Comparison of ENCODE assay signal across 1 cellular context in genomic region chrX:124228849-124229248, GRCh38.
TF ChIP-seq lines count a peak whose summit lies in the region.

No MANE protein-coding gene starts in this region.

TF ChIP-seq in GM23338, 12 proteins besides CTCF, POLR2A, EP300 and RAD21 (continued from another document):
- TF ChIP-seq, protein P1, sequence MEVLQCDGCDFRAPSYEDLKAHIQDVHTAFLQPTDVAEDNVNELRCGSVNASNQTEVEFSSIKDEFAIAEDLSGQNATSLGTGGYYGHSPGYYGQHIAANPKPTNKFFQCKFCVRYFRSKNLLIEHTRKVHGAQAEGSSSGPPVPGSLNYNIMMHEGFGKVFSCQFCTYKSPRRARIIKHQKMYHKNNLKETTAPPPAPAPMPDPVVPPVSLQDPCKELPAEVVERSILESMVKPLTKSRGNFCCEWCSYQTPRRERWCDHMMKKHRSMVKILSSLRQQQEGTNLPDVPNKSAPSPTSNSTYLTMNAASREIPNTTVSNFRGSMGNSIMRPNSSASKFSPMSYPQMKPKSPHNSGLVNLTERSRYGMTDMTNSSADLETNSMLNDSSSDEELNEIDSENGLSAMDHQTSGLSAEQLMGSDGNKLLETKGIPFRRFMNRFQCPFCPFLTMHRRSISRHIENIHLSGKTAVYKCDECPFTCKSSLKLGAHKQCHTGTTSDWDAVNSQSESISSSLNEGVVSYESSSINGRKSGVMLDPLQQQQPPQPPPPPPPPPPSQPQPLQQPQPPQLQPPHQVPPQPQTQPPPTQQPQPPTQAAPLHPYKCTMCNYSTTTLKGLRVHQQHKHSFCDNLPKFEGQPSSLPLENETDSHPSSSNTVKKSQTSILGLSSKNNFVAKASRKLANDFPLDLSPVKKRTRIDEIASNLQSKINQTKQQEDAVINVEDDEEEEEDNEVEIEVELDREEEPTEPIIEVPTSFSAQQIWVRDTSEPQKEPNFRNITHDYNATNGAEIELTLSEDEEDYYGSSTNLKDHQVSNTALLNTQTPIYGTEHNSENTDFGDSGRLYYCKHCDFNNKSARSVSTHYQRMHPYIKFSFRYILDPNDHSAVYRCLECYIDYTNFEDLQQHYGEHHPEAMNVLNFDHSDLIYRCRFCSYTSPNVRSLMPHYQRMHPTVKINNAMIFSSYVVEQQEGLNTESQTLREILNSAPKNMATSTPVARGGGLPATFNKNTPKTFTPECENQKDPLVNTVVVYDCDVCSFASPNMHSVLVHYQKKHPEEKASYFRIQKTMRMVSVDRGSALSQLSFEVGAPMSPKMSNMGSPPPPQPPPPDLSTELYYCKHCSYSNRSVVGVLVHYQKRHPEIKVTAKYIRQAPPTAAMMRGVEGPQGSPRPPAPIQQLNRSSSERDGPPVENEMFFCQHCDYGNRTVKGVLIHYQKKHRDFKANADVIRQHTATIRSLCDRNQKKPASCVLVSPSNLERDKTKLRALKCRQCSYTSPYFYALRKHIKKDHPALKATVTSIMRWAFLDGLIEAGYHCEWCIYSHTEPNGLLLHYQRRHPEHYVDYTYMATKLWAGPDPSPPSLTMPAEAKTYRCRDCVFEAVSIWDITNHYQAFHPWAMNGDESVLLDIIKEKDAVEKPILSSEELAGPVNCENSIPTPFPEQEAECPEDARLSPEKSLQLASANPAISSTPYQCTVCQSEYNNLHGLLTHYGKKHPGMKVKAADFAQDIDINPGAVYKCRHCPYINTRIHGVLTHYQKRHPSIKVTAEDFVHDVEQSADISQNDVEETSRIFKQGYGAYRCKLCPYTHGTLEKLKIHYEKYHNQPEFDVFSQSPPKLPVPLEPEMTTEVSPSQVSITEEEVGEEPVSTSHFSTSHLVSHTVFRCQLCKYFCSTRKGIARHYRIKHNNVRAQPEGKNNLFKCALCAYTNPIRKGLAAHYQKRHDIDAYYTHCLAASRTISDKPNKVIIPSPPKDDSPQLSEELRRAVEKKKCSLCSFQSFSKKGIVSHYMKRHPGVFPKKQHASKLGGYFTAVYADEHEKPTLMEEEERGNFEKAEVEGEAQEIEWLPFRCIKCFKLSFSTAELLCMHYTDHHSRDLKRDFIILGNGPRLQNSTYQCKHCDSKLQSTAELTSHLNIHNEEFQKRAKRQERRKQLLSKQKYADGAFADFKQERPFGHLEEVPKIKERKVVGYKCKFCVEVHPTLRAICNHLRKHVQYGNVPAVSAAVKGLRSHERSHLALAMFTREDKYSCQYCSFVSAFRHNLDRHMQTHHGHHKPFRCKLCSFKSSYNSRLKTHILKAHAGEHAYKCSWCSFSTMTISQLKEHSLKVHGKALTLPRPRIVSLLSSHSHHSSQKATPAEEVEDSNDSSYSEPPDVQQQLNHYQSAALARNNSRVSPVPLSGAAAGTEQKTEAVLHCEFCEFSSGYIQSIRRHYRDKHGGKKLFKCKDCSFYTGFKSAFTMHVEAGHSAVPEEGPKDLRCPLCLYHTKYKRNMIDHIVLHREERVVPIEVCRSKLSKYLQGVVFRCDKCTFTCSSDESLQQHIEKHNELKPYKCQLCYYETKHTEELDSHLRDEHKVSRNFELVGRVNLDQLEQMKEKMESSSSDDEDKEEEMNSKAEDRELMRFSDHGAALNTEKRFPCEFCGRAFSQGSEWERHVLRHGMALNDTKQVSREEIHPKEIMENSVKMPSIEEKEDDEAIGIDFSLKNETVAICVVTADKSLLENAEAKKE (CRISPR knock-in tag; IDR thresholded peaks at IDR 0.05), result no peak
- TF ChIP-seq JUNB (IDR thresholded peaks at IDR 0.05; ENCODE audit: unreplicated experiment) (no peak), POLR2AphosphoS5 (IDR thresholded peaks at IDR 0.05; ENCODE audit: low read depth) (no peak), EZH2phosphoT487 (IDR thresholded peaks at IDR 0.05; ENCODE audit: unreplicated experiment) (no peak), STAT1 (IDR thresholded peaks at IDR 0.05; ENCODE audit: unreplicated experiment) (no peak)
